Comparison of ENCODE assay signal across 1 cellular context in genomic region chr9:137129456-137130175, GRCh38.
TF ChIP-seq lines count a peak whose summit lies in the region.

No MANE protein-coding gene starts in this region.

TF ChIP-seq in GM12878, 131 proteins besides CTCF, POLR2A, EP300 and RAD21 (continued from another document and continues in another):
- TF ChIP-seq E4F1 (IDR thresholded peaks at IDR 0.05; ENCODE audit: borderline replicate concordance, partially characterized antibody) (no peak), ZBTB11 (CRISPR knock-in tag; IDR thresholded peaks at IDR 0.05) (no peak), ZZZ3 (IDR thresholded peaks at IDR 0.05; ENCODE audit: control insufficient read depth, insufficient read length, low read depth) (no peak), PBX3 (IDR thresholded peaks at IDR 0.05; ENCODE audit: insufficient replicate concordance, low read depth, low read length) (no peak), FOS (IDR thresholded peaks at IDR 0.05; ENCODE audit: borderline replicate concordance, extremely low read depth, insufficient read length) (no peak), SRF (IDR thresholded peaks at IDR 0.05; ENCODE audit: low read depth in 2 of 2, low read length in 2 of 2) (no peak), ZNF622 (IDR thresholded peaks at IDR 0.05) (no peak), ZNF217 (IDR thresholded peaks at IDR 0.05) (0 out of 2 replicates have a peak, but pooled peaks have one; percentile 18), IKZF2 (IDR thresholded peaks at IDR 0.05) (no peak), JUND (IDR thresholded peaks at IDR 0.05; ENCODE audit: low read depth, low read length) (no peak), SUZ12 (IDR thresholded peaks at IDR 0.05; ENCODE audit: unreplicated experiment) (no peak), DPF2 (IDR thresholded peaks at IDR 0.05) (no peak), WRNIP1 (IDR thresholded peaks at IDR 0.05; ENCODE audit: borderline replicate concordance, low read depth, low read length) (no peak), RBBP5 (conservative IDR thresholded peaks at IDR 0.05) (no peak), EED (IDR thresholded peaks at IDR 0.05; ENCODE audit: low read depth) (no peak), NRF1 (conservative IDR thresholded peaks at IDR 0.05; ENCODE audit: low read depth, low read length) (peak; percentile 90), MYC (IDR thresholded peaks at IDR 0.05; ENCODE audit: insufficient read depth, insufficient read length, insufficient replicate concordance, low read length, severe bottlenecking) (no peak), KLF5 (IDR thresholded peaks at IDR 0.05; ENCODE audit: partially characterized antibody) (peak; percentile 86), CREB1 (IDR thresholded peaks at IDR 0.05; ENCODE audit: low read depth) (peak; percentile 36; the same call in 1 of the 2 replicates), MTA3 (IDR thresholded peaks at IDR 0.05; ENCODE audit: borderline replicate concordance, low read length) (no peak), IRF5 (IDR thresholded peaks at IDR 0.05; ENCODE audit: borderline replicate concordance) (no peak), NFYA (IDR thresholded peaks at IDR 0.05; ENCODE audit: borderline replicate concordance, low read depth, low read length) (no peak), BCL11A (IDR thresholded peaks at IDR 0.05; ENCODE audit: low read depth, low read length) (no peak), ZNF274 (IDR thresholded peaks at IDR 0.05; ENCODE audit: insufficient read depth, insufficient read length) (no peak), LARP7 (IDR thresholded peaks at IDR 0.05) (peak; percentile 88), SMARCA5 (IDR thresholded peaks at IDR 0.05) (peak; percentile 40; the same call in 1 of the 2 replicates), SREBF2 (IDR thresholded peaks at IDR 0.05; ENCODE audit: low read length) (no peak), ZNF687 (IDR thresholded peaks at IDR 0.05) (no peak), TCF12 (IDR thresholded peaks at IDR 0.05; ENCODE audit: low read depth, low read length) (no peak), NR2C1 (IDR thresholded peaks at IDR 0.05) (no peak), ZBTB33 (IDR thresholded peaks at IDR 0.05) (no peak), PAX5 (IDR thresholded peaks at IDR 0.05; ENCODE audit: borderline replicate concordance, low read depth, low read length) (no peak), MEF2A (IDR thresholded peaks at IDR 0.05; ENCODE audit: insufficient read depth, low read depth, low read length) (no peak), BMI1 (IDR thresholded peaks at IDR 0.05; ENCODE audit: borderline replicate concordance) (peak; percentile 96), USF1 (IDR thresholded peaks at IDR 0.05; ENCODE audit: borderline replicate concordance, extremely low read length, insufficient read depth, low read depth, low read length) (no peak), ATF2 (IDR thresholded peaks at IDR 0.05; ENCODE audit: low read length) (no peak), SIX5 (IDR thresholded peaks at IDR 0.05; ENCODE audit: low read depth, low read length, severe bottlenecking) (no peak), POLR2AphosphoS2 (IDR thresholded peaks at IDR 0.05; ENCODE audit: low read depth, low read length) (peak; percentile 67), SIN3A (IDR thresholded peaks at IDR 0.05; ENCODE audit: low read depth, low read length) (peak; percentile 90), CHD1 (IDR thresholded peaks at IDR 0.05; ENCODE audit: low read depth, low read length) (peak; percentile 58; the same call in 1 of the 2 replicates), NFXL1 (IDR thresholded peaks at IDR 0.05; ENCODE audit: borderline replicate concordance) (peak; percentile 65; the same call in 1 of the 2 replicates), IRF3 (IDR thresholded peaks at IDR 0.05) (no peak), TARDBP (IDR thresholded peaks at IDR 0.05; ENCODE audit: borderline replicate concordance) (no peak), MAX (IDR thresholded peaks at IDR 0.05; ENCODE audit: low read depth, low read length) (peak; percentile 83; the same call in 1 of the 2 replicates), CBX5 (IDR thresholded peaks at IDR 0.05; ENCODE audit: low read depth) (no peak), GATAD2B (conservative IDR thresholded peaks at IDR 0.05; ENCODE audit: low read depth) (peak; percentile 63), RCOR1 (conservative IDR thresholded peaks at IDR 0.05; ENCODE audit: low read depth, low read length) (no peak), TCF7 (IDR thresholded peaks at IDR 0.05; ENCODE audit: borderline replicate concordance) (no peak), YBX1 (IDR thresholded peaks at IDR 0.05) (no peak)
